22 cellular contexts compared by ENCODE assay signal in genomic region chr12:16325426-16325825, GRCh38. TPM values are rescaled to one million over a fixed set of nuclear protein-coding genes. Genes with fewer than 3 reads are reported as not detected.
A peak's percentile ranks its signal among the peaks of the same experiment; 100 is the strongest.
DNase-seq lines count a peak whose midpoint lies in the region; ATAC-seq and TF ChIP-seq lines count a peak whose summit lies in the region.
"Had no signal": no experiment of that assay in that cellular context is flagged by ENCODE, and none has a peak within 500 bp of the region (broad histone marks: within the 10 kb centered on the region; RNA-seq: fewer than 3 reads in every experiment).

No MANE protein-coding gene starts in this region.

- H3K36me3 ChIP-seq in colonic mucosa (no peaks in the 10 kb centered on the region), endodermal cell (ENCODE audit: control insufficient read depth, insufficient read depth, low read length) (no peaks in the 10 kb centered on the region)

- intact Hi-C loops in colonic mucosa (cut with DNase I) (no loop called here), posterior cingulate gyrus (cut with DNase I) (no loop called here)

- no peak overlapping the region for H3K27ac Mint-ChIP-seq in endodermal cell
- H3K27ac Mint-ChIP-seq in effector memory CD8-positive, alpha-beta T cell, result no peak overlapping the region
- H3K27ac Mint-ChIP-seq: activated CD4-positive, alpha-beta T cell treated with anti-CD3 and anti-CD28 coated beads for 36 hours; activated CD8-positive, alpha-beta memory T cell treated with anti-CD3 and anti-CD28 coated beads, Interleukin-2, amount 10 ng/mL, durations not matched to agents 7 days and 5 days; activated T-helper 17 cell treated with anti-CD3 and anti-CD28 coated beads, Interleukin-2, amount 50 U/mL, for 72 hours; CD8-positive, alpha-beta memory T cell; nephron had no signal

- no peak for TF ChIP-seq CTCF in colonic mucosa (IDR thresholded peaks at IDR 0.05)
- TF ChIP-seq CTCF in endodermal cell (conservative IDR thresholded peaks at IDR 0.05), result no peak

- 91 to 94% methylated on average over 3 of the region's 3 CpGs for WGBS in endodermal cell (ENCODE audit: insufficient coverage in 1 of 2, insufficient read length in 1 of 2), 2 experiments

- no peak for TF ChIP-seq RAD21 in Ishikawa (IDR thresholded peaks at IDR 0.05; ENCODE audit: low read depth)

- H3K9me3 ChIP-seq in colonic mucosa, result no peaks in the 10 kb centered on the region
- H3K9me3 ChIP-seq in endodermal cell (ENCODE audit: control insufficient read depth, low read length), result peaks cover 8% of the 10 kb centered on the region

- H3K27me3 ChIP-seq in colonic mucosa (no peaks in the 10 kb centered on the region), endodermal cell (ENCODE audit: control insufficient read depth, insufficient read depth, low read length, poor library complexity, severe bottlenecking) (no peaks in the 10 kb centered on the region)

- H3K9ac ChIP-seq in colonic mucosa (ENCODE audit: low read depth in 2 of 2, low read length in 2 of 2) (no peak overlapping the region), endodermal cell (ENCODE audit: extremely low read depth, low read length, poor library complexity, severe bottlenecking) (no peak overlapping the region)

- no peak for ATAC-seq in effector memory CD8-positive, alpha-beta T cell (replicated peaks)
- ATAC-seq: activated CD4-positive, alpha-beta T cell treated with anti-CD3 and anti-CD28 coated beads for 36 hours; activated CD8-positive, alpha-beta memory T cell treated with anti-CD3 and anti-CD28 coated beads, Interleukin-2, amount 10 ng/mL, durations not matched to agents 7 days and 5 days; activated T-helper 17 cell treated with anti-CD3 and anti-CD28 coated beads, Interleukin-2, amount 50 U/mL, for 72 hours had no signal

- H3K27me3 Mint-ChIP-seq in endodermal cell (ENCODE audit: insufficient read depth), result no peaks in the 10 kb centered on the region
- no peaks in the 10 kb centered on the region for H3K27me3 Mint-ChIP-seq in effector memory CD8-positive, alpha-beta T cell
- H3K27me3 Mint-ChIP-seq: activated CD4-positive, alpha-beta T cell treated with anti-CD3 and anti-CD28 coated beads for 36 hours; activated CD8-positive, alpha-beta memory T cell treated with anti-CD3 and anti-CD28 coated beads, Interleukin-2, amount 10 ng/mL, durations not matched to agents 7 days and 5 days; activated T-helper 17 cell treated with anti-CD3 and anti-CD28 coated beads, Interleukin-2, amount 50 U/mL, for 72 hours; CD8-positive, alpha-beta memory T cell had no signal

- H3K36me3 Mint-ChIP-seq in endodermal cell (ENCODE audit: low read depth), result no peaks in the 10 kb centered on the region
- no peaks in the 10 kb centered on the region for H3K36me3 Mint-ChIP-seq in effector memory CD8-positive, alpha-beta T cell (ENCODE audit: insufficient read depth)
- H3K36me3 Mint-ChIP-seq: activated CD8-positive, alpha-beta memory T cell treated with anti-CD3 and anti-CD28 coated beads, Interleukin-2, amount 10 ng/mL, durations not matched to agents 7 days and 5 days; CD8-positive, alpha-beta memory T cell had no signal

- no peak overlapping the region for H3K27ac ChIP-seq in colonic mucosa
- no peak overlapping the region for H3K27ac ChIP-seq in endodermal cell (ENCODE audit: low read depth, low read length)
- H3K27ac ChIP-seq: dorsolateral prefrontal cortex had no signal

- H3K4me3 Mint-ChIP-seq in endodermal cell, result no peak overlapping the region
- no peak overlapping the region for H3K4me3 Mint-ChIP-seq in effector memory CD8-positive, alpha-beta T cell
- H3K4me3 Mint-ChIP-seq: activated CD4-positive, alpha-beta T cell treated with anti-CD3 and anti-CD28 coated beads for 36 hours; activated CD8-positive, alpha-beta memory T cell treated with anti-CD3 and anti-CD28 coated beads, Interleukin-2, amount 10 ng/mL, durations not matched to agents 7 days and 5 days; activated T-helper 17 cell treated with anti-CD3 and anti-CD28 coated beads, Interleukin-2, amount 50 U/mL, for 72 hours; CD8-positive, alpha-beta memory T cell; nephron had no signal

- DNase-seq in DMS153 (lab: John Stamatoyannopoulos, UW) (peak; percentile 69), NCI-H2107 treated with DMSO at 0.1 percent for 48 hours (lab: John Stamatoyannopoulos, UW; ENCODE audit: unreplicated experiment) (peak; percentile 66), colonic mucosa (peak; percentile 79), endodermal cell (no peak), posterior cingulate gyrus (no peak)
- DNase-seq in activated CD8-positive, alpha-beta memory T cell treated with anti-CD3 and anti-CD28 coated beads, Interleukin-2, amount 50 U/mL, for 4 hours, result no peak
- no peak for DNase-seq in effector memory CD8-positive, alpha-beta T cell
- DNase-seq: activated CD4-positive, alpha-beta T cell treated with anti-CD3 and anti-CD28 coated beads for 36 hours; activated CD8-positive, alpha-beta memory T cell treated with anti-CD3 and anti-CD28 coated beads, Interleukin-2, amount 10 ng/mL, durations not matched to agents 7 days and 5 days; CD8-positive, alpha-beta memory T cell; dorsolateral prefrontal cortex; Kasumi-1; stimulated activated CD4-positive, alpha-beta T cell treated with anti-CD3 and anti-CD28 coated beads, Interleukin-1b, Interleukin-23, amount 100 ng/mL, for 48 hours; stimulated activated naive CD4-positive, alpha-beta T cell treated with Interleukin-2 at 50 U/mL for 16 hours; trophoblast cell had no signal

- TF ChIP-seq EP300 in Ishikawa (IDR thresholded peaks at IDR 0.05; ENCODE audit: borderline replicate concordance), result no peak

- H3K4me1 Mint-ChIP-seq in endodermal cell, result peaks cover 13% of the 10 kb centered on the region
- no peaks in the 10 kb centered on the region for H3K4me1 Mint-ChIP-seq in effector memory CD8-positive, alpha-beta T cell (ENCODE audit: low read depth in 2 of 2)
- H3K4me1 Mint-ChIP-seq: activated CD4-positive, alpha-beta T cell treated with anti-CD3 and anti-CD28 coated beads for 36 hours; activated CD8-positive, alpha-beta memory T cell treated with anti-CD3 and anti-CD28 coated beads, Interleukin-2, amount 10 ng/mL, durations not matched to agents 7 days and 5 days; activated T-helper 17 cell treated with anti-CD3 and anti-CD28 coated beads, Interleukin-2, amount 50 U/mL, for 72 hours; CD8-positive, alpha-beta memory T cell; nephron had no signal

- H3K4me1 ChIP-seq in colonic mucosa (no peaks in the 10 kb centered on the region), endodermal cell (ENCODE audit: control insufficient read depth, insufficient read depth, low read length) (no peaks in the 10 kb centered on the region)

- H3K9me3 Mint-ChIP-seq in endodermal cell, result peaks cover 16% of the 10 kb centered on the region
- H3K9me3 Mint-ChIP-seq in effector memory CD8-positive, alpha-beta T cell, result peaks cover 13 to 14% of the 10 kb centered on the region in 2 donors

- H3K4me3 ChIP-seq in colonic mucosa (no peak overlapping the region), endodermal cell (ENCODE audit: low read length) (no peak overlapping the region)
- H3K4me3 ChIP-seq: dorsolateral prefrontal cortex had no signal

TF ChIP-seq in Ishikawa, 13 proteins besides CTCF, POLR2A, EP300 and RAD21:
- TF ChIP-seq NFIC (IDR thresholded peaks at IDR 0.05) (peak; percentile 48; the same call in 1 of the 2 replicates), CREB1 (IDR thresholded peaks at IDR 0.05; ENCODE audit: low read depth) (no peak), EGR1 (IDR thresholded peaks at IDR 0.05) (no peak), USF1 (IDR thresholded peaks at IDR 0.05) (no peak)
TF ChIP-seq in Ishikawa: peak in this region for 1.

RNA-seq across cellular contexts. Expression of gene MGST1, which starts 22.0 kb away (rescaled TPM):
- 100 to 1,000 TPM; 339 to 555 TPM for total RNA-seq in colonic mucosa
- total RNA-seq in endodermal cell, result 100 to 1,000 TPM; 203 to 357 TPM
- 209 TPM for polyA plus RNA-seq in endodermal cell (2013, experiment 1 of 2)
- polyA plus RNA-seq in endodermal cell (2013, experiment 2 of 2), result 188 TPM
- total RNA-seq: activated CD4-positive, alpha-beta T cell treated with anti-CD3 and anti-CD28 coated beads for 36 hours; activated CD8-positive, alpha-beta memory T cell treated with anti-CD3 and anti-CD28 coated beads, Interleukin-2, amount 10 ng/mL, durations not matched to agents 7 days and 5 days; activated T-helper 17 cell treated with anti-CD3 and anti-CD28 coated beads, Interleukin-2, amount 50 U/mL, for 72 hours; G401 had no signal
- polyA plus RNA-seq: CD8-positive, alpha-beta memory T cell had no signal

RNA-seq across cellular contexts. Expression of gene SLC15A5, which starts 47.9 kb away (rescaled TPM):
- not detected for total RNA-seq in colonic mucosa
- not detected for total RNA-seq in endodermal cell
- not detected for polyA plus RNA-seq in endodermal cell (2013, experiment 1 of 2)
- polyA plus RNA-seq in endodermal cell (2013, experiment 2 of 2), result not detected
- total RNA-seq: activated CD4-positive, alpha-beta T cell treated with anti-CD3 and anti-CD28 coated beads for 36 hours; activated CD8-positive, alpha-beta memory T cell treated with anti-CD3 and anti-CD28 coated beads, Interleukin-2, amount 10 ng/mL, durations not matched to agents 7 days and 5 days; activated T-helper 17 cell treated with anti-CD3 and anti-CD28 coated beads, Interleukin-2, amount 50 U/mL, for 72 hours; CD8-positive, alpha-beta memory T cell; G401; kidney epithelial cell; posterior vena cava had no signal
- polyA plus RNA-seq: CD8-positive, alpha-beta memory T cell; esophagus had no signal

Comparison
In these comparisons a context has a peak if more than half of its experiments do, and no peak if none do; other contexts are left out.
1. DNase-seq: peak in DMS153 (single experiment), NCI-H2107 treated with DMSO at 0.1 percent for 48 hours (single experiment) and colonic mucosa (single experiment); none in endodermal cell (single experiment), posterior cingulate gyrus (0 of 10), activated CD8-positive, alpha-beta memory T cell treated with anti-CD3 and anti-CD28 coated beads, Interleukin-2, amount 50 U/mL, for 4 hours (single experiment) and effector memory CD8-positive, alpha-beta T cell (0 of 3).